In the genomic region with DNA sequence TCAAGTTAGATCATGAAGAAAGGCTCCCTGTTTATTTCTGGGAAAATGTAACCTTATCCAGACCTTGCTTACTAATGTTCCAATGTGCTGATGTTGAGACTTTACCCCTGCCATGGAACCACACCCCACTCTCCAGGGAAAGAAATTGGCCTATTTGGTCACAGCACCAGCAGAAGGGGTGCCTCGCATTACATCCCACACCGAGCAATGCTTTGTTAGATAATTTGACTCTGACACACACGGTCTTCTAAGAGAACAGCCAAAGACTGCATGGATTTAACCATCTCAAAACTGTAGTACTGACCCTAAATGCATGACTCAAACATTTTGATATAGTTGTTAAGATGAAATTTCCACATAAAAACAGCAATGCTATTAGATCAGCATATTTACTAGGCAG, we compare ENCODE assay signal across 23 cellular contexts.
DNase-seq lines count a peak whose midpoint lies in the region; ATAC-seq, FAIRE-seq and TF ChIP-seq lines count a peak whose summit lies in the region.
"Had no signal": no experiment of that assay in that cellular context is flagged by ENCODE, and none has a peak within 500 bp of the region (broad histone marks: within the 10 kb centered on the region; RNA-seq: fewer than 3 reads in every experiment).

No MANE protein-coding gene starts in this region.

- no peak overlapping the region for H2BK120ac ChIP-seq in mesenchymal stem cell (ENCODE audit: low read depth, low read length)

- no peak overlapping the region for H3K14ac ChIP-seq in mesenchymal stem cell (ENCODE audit: low read length in 2 of 2)

- H2AK5ac ChIP-seq in mesenchymal stem cell (ENCODE audit: low read length, severe bottlenecking) = no peak overlapping the region

- FAIRE-seq in GM12892 (lab: Jason Lieb, UNC) = no peak

- TF ChIP-seq CTCF in choroid plexus epithelial cell (conservative IDR thresholded peaks at IDR 0.05; ENCODE audit: low read depth, low read length) (no peak), omental fat pad (IDR thresholded peaks at IDR 0.05) (no peak)

- H3K4me2 ChIP-seq in mesenchymal stem cell (ENCODE audit: low read length, poor library complexity, severe bottlenecking) = no peak overlapping the region
- H3K4me2 ChIP-seq: BLaER1, GM23338 had no signal

- no peak overlapping the region for H4K8ac ChIP-seq in mesenchymal stem cell (ENCODE audit: low read length)

- DNase-seq in NCI-H510A (lab: John Stamatoyannopoulos, UW) (peak; percentile 66), NCI-H510A treated with DMSO at 0.1 percent for 48 hours (lab: John Stamatoyannopoulos, UW) (no peak), choroid plexus epithelial cell (ENCODE audit: low read depth) (peak; percentile 12), mesenchymal stem cell (no peak), omental fat pad (ENCODE audit: low spot score) (no peak), activated gamma-delta T cell (lab: John Stamatoyannopoulos, UW) (no peak), GM12892 (ENCODE audit: insufficient read length) (no peak)
- DNase-seq: activated CD8-positive, alpha-beta memory T cell treated with anti-CD3 and anti-CD28 coated beads, Interleukin-2, amount 50 U/mL, for 48 hours; Calu3; dermis blood vessel endothelial cell; left cardiac atrium; MM.1S; NCI-H146; psoas muscle; spleen; stimulated activated CD4-positive, alpha-beta T cell treated with anti-CD3 and anti-CD28 coated beads, Interleukin-4, amount 100 ng/mL, for 4 hours; stomach; T-helper 17 cell; upper lobe of right lung had no signal

- no peak overlapping the region for H2BK12ac ChIP-seq in mesenchymal stem cell (ENCODE audit: low read length in 2 of 2)

- H3K36me3 ChIP-seq in mesenchymal stem cell (ENCODE audit: control insufficient read depth in 1 of 2, insufficient read depth in 2 of 2, low read depth in 1 of 2, low read length in 2 of 2) = no peaks in the 10 kb centered on the region
- H3K36me3 ChIP-seq: BLaER1, spleen, stomach, upper lobe of right lung had no signal

- WGBS in mesenchymal stem cell = 92% methylated on average over 2 of the region's 3 CpGs

- no peak overlapping the region for H3K18ac ChIP-seq in mesenchymal stem cell (ENCODE audit: low read depth in 1 of 2, low read length in 2 of 2)

- H3K9ac ChIP-seq in mesenchymal stem cell (ENCODE audit: low read length) = peak overlapping the region; percentile 7
- H3K9ac ChIP-seq: BLaER1 had no signal

- no peaks in the 10 kb centered on the region for H3K9me3 ChIP-seq in mesenchymal stem cell (ENCODE audit: control insufficient read depth, low read length)
- H3K9me3 ChIP-seq: BLaER1, psoas muscle, spleen, stomach, upper lobe of right lung had no signal

- H2BK15ac ChIP-seq in mesenchymal stem cell (ENCODE audit: low read depth, poor library complexity, severe bottlenecking) = no peak overlapping the region

- H3K27me3 ChIP-seq in mesenchymal stem cell (ENCODE audit: control insufficient read depth in 1 of 2, insufficient read depth in 1 of 2, low read length in 2 of 2) = peaks cover 0 to 3% of the 10 kb centered on the region in 2 experiments
- H3K27me3 ChIP-seq: BLaER1, upper lobe of right lung had no signal

- ATAC-seq in omental fat pad (ENCODE audit: low FRiP score) (no peak), HG02759 (IDR thresholded peaks at IDR 0.05; ENCODE audit: unreplicated experiment) (no peak)
- ATAC-seq: GM23338, Panc1, psoas muscle, T-helper 17 cell, upper lobe of right lung had no signal

- peaks cover 7% of the 10 kb centered on the region for H3K4me1 ChIP-seq in mesenchymal stem cell (ENCODE audit: control insufficient read depth, insufficient read depth, low read depth, low read length)
- H3K4me1 ChIP-seq: BLaER1, psoas muscle, spleen, stomach, upper lobe of right lung had no signal

- H3K79me1 ChIP-seq in mesenchymal stem cell (replicated peaks; ENCODE audit: low read length, poor library complexity, severe bottlenecking) = peaks cover 2% of the 10 kb centered on the region

- H3K27ac ChIP-seq in mesenchymal stem cell (ENCODE audit: low read length, poor library complexity, severe bottlenecking) = no peak overlapping the region
- H3K27ac ChIP-seq: BLaER1, psoas muscle, spleen, stomach, upper lobe of right lung had no signal

- no peak overlapping the region for H2BK5ac ChIP-seq in mesenchymal stem cell (ENCODE audit: low read depth, low read length, poor library complexity, severe bottlenecking)

- no peak for TF ChIP-seq POLR2A in GM12892 (IDR thresholded peaks at IDR 0.05; ENCODE audit: low read depth, low read length)

- H2AFZ ChIP-seq in mesenchymal stem cell (ENCODE audit: low read depth, low read length) = no peak overlapping the region
- H2AFZ ChIP-seq: GM23338 had no signal

- H3K4ac ChIP-seq in mesenchymal stem cell (ENCODE audit: low read depth in 1 of 2, low read length in 2 of 2) = no peak overlapping the region

- no peak overlapping the region for H4K91ac ChIP-seq in mesenchymal stem cell (ENCODE audit: low read length)

- H3K23ac ChIP-seq in mesenchymal stem cell (ENCODE audit: low read length in 2 of 2) = no peak overlapping the region

- H3K4me3 ChIP-seq in choroid plexus epithelial cell (ENCODE audit: low read depth, low read length) (no peak overlapping the region), mesenchymal stem cell (ENCODE audit: insufficient read depth in 1 of 2, low read depth in 1 of 2, low read length in 2 of 2) (no peak overlapping the region)
- H3K4me3 ChIP-seq: BLaER1, GM23338, psoas muscle, spleen, stomach, upper lobe of right lung had no signal

Comparison
In these comparisons a context has a peak if more than half of its experiments do, and no peak if none do; other contexts are left out.
1. DNase-seq: peak in NCI-H510A (single experiment) and choroid plexus epithelial cell (single experiment); none in NCI-H510A treated with DMSO at 0.1 percent for 48 hours (single experiment), mesenchymal stem cell (single experiment), omental fat pad (single experiment), activated gamma-delta T cell (single experiment) and GM12892 (single experiment).